7 cellular contexts compared by ENCODE assay signal in genomic region chr2:87637249-87638002, GRCh38.
A peak's percentile ranks its signal among the peaks of the same experiment; 100 is the strongest.
DNase-seq lines count a peak whose midpoint lies in the region; ATAC-seq and TF ChIP-seq lines count a peak whose summit lies in the region.
"Not testable (repeated sequence)": the region's sequence is repeated elsewhere in the genome, so short reads cannot be mapped to it uniquely, and the experiment has no call there.

No MANE protein-coding gene starts in this region.

- BruUV-seq in mammary epithelial cell (replicated peaks; lab: Mats Ljungman, UMichigan) = not testable (repeated sequence)

- not testable (repeated sequence) for H3K23ac ChIP-seq in mesenchymal stem cell (ENCODE audit: low read length in 2 of 2)

- not testable (repeated sequence) for H3K79me1 ChIP-seq in mesenchymal stem cell (replicated peaks; ENCODE audit: low read length, poor library complexity, severe bottlenecking)

- not testable (repeated sequence) for H3K4ac ChIP-seq in mesenchymal stem cell (ENCODE audit: low read depth in 1 of 2, low read length in 2 of 2)

- H4K91ac ChIP-seq in mesenchymal stem cell (ENCODE audit: low read length) = not testable (repeated sequence)

- intact Hi-C loops in mammary epithelial cell (cut with micrococcal nuclease); left cardiac atrium (cut with DNase I); sigmoid colon (cut with DNase I): not testable (repeated sequence)

- H2BK15ac ChIP-seq in mesenchymal stem cell (ENCODE audit: low read depth, poor library complexity, severe bottlenecking) = not testable (repeated sequence)

- H4K8ac ChIP-seq in mesenchymal stem cell (ENCODE audit: low read length) = not testable (repeated sequence)

- not testable (repeated sequence) for H3K36me3 ChIP-seq in SJCRH30; mammary epithelial cell (ENCODE audit: insufficient read depth, low read length); mesenchymal stem cell (ENCODE audit: control insufficient read depth in 1 of 2, insufficient read depth in 2 of 2, low read depth in 1 of 2, low read length in 2 of 2); sigmoid colon

- TF ChIP-seq POLR2A in sigmoid colon (IDR thresholded peaks at IDR 0.05) = not testable (repeated sequence)

- H2BK5ac ChIP-seq in mesenchymal stem cell (ENCODE audit: low read depth, low read length, poor library complexity, severe bottlenecking) = not testable (repeated sequence)

- H3K4me2 ChIP-seq in mammary epithelial cell (ENCODE audit: insufficient read depth, low read depth, low read length); mesenchymal stem cell (ENCODE audit: low read length, poor library complexity, severe bottlenecking): not testable (repeated sequence)

- H3K79me2 ChIP-seq in mammary epithelial cell (ENCODE audit: insufficient read depth, low read length) = not testable (repeated sequence)

- DNase-seq in ELR (ENCODE audit: low read depth) = peak; percentile 33
- DNase-seq in SJCRH30 = peak; percentile 58 to 68
- peak; percentile 3 for DNase-seq in mammary epithelial cell
- peak; percentile 69 for DNase-seq in fibroblast of the conjunctiva (ENCODE audit: low read depth)
- DNase-seq in left cardiac atrium = peak; percentile 23
- peak; percentile 40 for DNase-seq in mesenchymal stem cell
- DNase-seq in sigmoid colon = peak; percentile 63

- H2BK12ac ChIP-seq in mesenchymal stem cell (ENCODE audit: low read length in 2 of 2) = not testable (repeated sequence)

- H3K14ac ChIP-seq in mesenchymal stem cell (ENCODE audit: low read length in 2 of 2) = not testable (repeated sequence)

- not testable (repeated sequence) for H3K18ac ChIP-seq in mesenchymal stem cell (ENCODE audit: low read depth in 1 of 2, low read length in 2 of 2)

- not testable (repeated sequence) for H3K4me3 ChIP-seq in SJCRH30; mammary epithelial cell (replicated peaks in 1 of 3; ENCODE audit: insufficient read depth in 1 of 3, low read depth in 2 of 3, low read length in 3 of 3); mesenchymal stem cell (ENCODE audit: insufficient read depth in 1 of 2, low read depth in 1 of 2, low read length in 2 of 2); sigmoid colon

- dilution Hi-C loops in mammary epithelial cell (cut with HindIII; ENCODE audit: low sequenced_read_pairs) = not testable (repeated sequence)

- H3K4me1 ChIP-seq in SJCRH30; mammary epithelial cell (ENCODE audit: insufficient read depth, low read length); mesenchymal stem cell (ENCODE audit: control insufficient read depth, insufficient read depth, low read depth, low read length); sigmoid colon: not testable (repeated sequence)

- not testable (repeated sequence) for H2BK120ac ChIP-seq in mesenchymal stem cell (ENCODE audit: low read depth, low read length)

- 68% methylated on average over 9 of the region's 15 CpGs for WGBS in mammary epithelial cell (ENCODE audit: low coverage, missing lambda C conversion rate)
- 79% methylated on average over 8 of the region's 15 CpGs for WGBS in mesenchymal stem cell
- WGBS in sigmoid colon, 2 donors = 87 to 91% methylated on average over 13 of the region's 15 CpGs

- ATAC-seq in left cardiac atrium = peak; percentile 75 to 79

- not testable (repeated sequence) for H4K20me1 ChIP-seq in mammary epithelial cell (ENCODE audit: insufficient read depth, low read length)

- not testable (repeated sequence) for TF ChIP-seq CTCF in mammary epithelial cell (conservative IDR thresholded peaks at IDR 0.05 in 1 of 2, IDR thresholded peaks at IDR 0.05 in 1 of 2; ENCODE audit: extremely low read depth in 1 of 2, insufficient read depth in 1 of 2, low read depth in 1 of 2, low read length in 2 of 2); sigmoid colon (IDR thresholded peaks at IDR 0.05)

- in situ Hi-C loops in mammary epithelial cell (cut with MboI; ENCODE audit: low sequenced_read_pairs in 2 of 2) = not testable (repeated sequence)

- H3K9ac ChIP-seq in mammary epithelial cell (ENCODE audit: insufficient read depth, low read length); mesenchymal stem cell (ENCODE audit: low read length): not testable (repeated sequence)

- not testable (repeated sequence) for H2AFZ ChIP-seq in mammary epithelial cell (ENCODE audit: low read depth, low read length); mesenchymal stem cell (ENCODE audit: low read depth, low read length)

- TF ChIP-seq EP300 in sigmoid colon (IDR thresholded peaks at IDR 0.05) = not testable (repeated sequence)

- H3K27me3 ChIP-seq in SJCRH30; mammary epithelial cell (ENCODE audit: insufficient read depth, low read length); mesenchymal stem cell (ENCODE audit: control insufficient read depth in 1 of 2, insufficient read depth in 1 of 2, low read length in 2 of 2); sigmoid colon: not testable (repeated sequence)

- not testable (repeated sequence) for H3K27ac ChIP-seq in SJCRH30; mammary epithelial cell (ENCODE audit: insufficient read depth, low read depth, low read length); mesenchymal stem cell (ENCODE audit: low read length, poor library complexity, severe bottlenecking); sigmoid colon

- not testable (repeated sequence) for H3K9me3 ChIP-seq in SJCRH30 (replicated peaks); mammary epithelial cell (replicated peaks; ENCODE audit: insufficient read depth, low read length); mesenchymal stem cell (ENCODE audit: control insufficient read depth, low read length); sigmoid colon

- not testable (repeated sequence) for H2AK5ac ChIP-seq in mesenchymal stem cell (ENCODE audit: low read length, severe bottlenecking)

- CTCF ChIA-PET in mammary epithelial cell (lab: Charles Lee; ENCODE audit: low non-redundant PET) = not testable (repeated sequence)

Comparison
In these comparisons a context has a peak if more than half of its experiments do, and no peak if none do; other contexts are left out.
1. DNase-seq: peak in every context shown above with its lines; median percentile 69 in fibroblast of the conjunctiva; 63 in SJCRH30; 63 in sigmoid colon; 40 in mesenchymal stem cell; 33 in ELR; 23 in left cardiac atrium; 3 in mammary epithelial cell.